In the genomic region with DNA sequence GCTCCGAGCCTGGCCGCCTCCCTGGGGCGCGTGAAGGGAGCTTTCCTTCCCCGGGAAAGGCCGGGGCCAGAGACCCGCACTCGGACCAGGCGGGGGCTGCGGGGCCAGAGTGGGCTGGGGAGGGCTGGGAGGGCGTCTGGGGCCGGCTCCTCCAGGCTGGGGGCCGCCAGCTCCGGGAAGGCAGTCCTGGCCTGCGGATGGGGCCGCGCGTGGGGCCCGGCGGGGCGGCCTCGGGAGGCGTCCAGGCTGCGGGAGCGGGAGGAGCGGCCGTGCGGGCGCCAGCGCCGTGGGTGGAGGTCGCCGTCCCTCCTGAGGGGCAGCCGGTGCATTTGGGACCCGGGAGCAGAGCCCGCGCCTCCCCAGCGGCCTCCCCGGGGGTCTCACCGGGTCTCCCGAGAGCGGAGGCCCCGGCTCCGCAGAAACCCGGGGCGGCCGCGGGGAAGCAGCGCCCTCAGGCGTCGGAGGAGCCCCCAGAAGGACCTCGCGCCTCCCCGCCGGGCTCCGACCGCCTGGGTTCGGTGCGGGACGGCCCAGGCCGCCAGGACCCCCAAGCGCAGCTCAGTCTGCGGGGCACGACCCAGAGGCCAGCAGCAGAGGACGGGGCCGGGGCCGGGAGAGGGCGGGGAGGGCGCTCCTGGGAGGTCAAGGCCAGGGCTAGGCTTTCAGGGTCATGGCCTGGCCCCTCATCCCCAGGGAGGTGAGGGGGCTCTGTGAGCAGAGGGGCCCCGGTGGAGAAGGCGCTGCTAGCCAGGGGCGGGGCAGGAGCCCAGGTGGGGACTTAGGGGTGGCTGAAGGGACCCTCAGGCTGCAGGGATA, we compare ENCODE assay signal across 8 cellular contexts. TPM values are rescaled to one million over a fixed set of nuclear protein-coding genes. Genes with fewer than 3 reads are reported as not detected.
DNase-seq lines count a peak whose midpoint lies in the region; ATAC-seq and TF ChIP-seq lines count a peak whose summit lies in the region.

No MANE protein-coding gene starts in this region.

- H3K4me1 Mint-ChIP-seq in activated CD4-positive, alpha-beta T cell treated with anti-CD3 and anti-CD28 coated beads, Interleukin-2, amount 10 ng/mL, durations not matched to agents 24 days and 14 days, result peaks cover 38% of the 10 kb centered on the region
- peaks cover 25 to 44% (median 40%) of the 10 kb centered on the region in 4 donors for H3K4me1 Mint-ChIP-seq in naive thymus-derived CD8-positive, alpha-beta T cell

- H3K4me3 Mint-ChIP-seq in activated CD4-positive, alpha-beta T cell treated with anti-CD3 and anti-CD28 coated beads, Interleukin-2, amount 10 ng/mL, durations not matched to agents 24 days and 14 days, result peak overlapping the region; percentile 85
- peak overlapping the region; percentile 61 to 94 (median 89) for H3K4me3 Mint-ChIP-seq in naive thymus-derived CD8-positive, alpha-beta T cell

- intact Hi-C loops in activated CD4-positive, alpha-beta T cell treated with anti-CD3 and anti-CD28 coated beads, Interleukin-2, amount 10 ng/mL, durations not matched to agents 24 days and 14 days (cut with micrococcal nuclease), result loop anchor here (1.0 kb wide), 1 partner anchor 40 kb away; no protein-coding TSS in a partner anchor

- TF ChIP-seq EP300 in upper lobe of left lung (IDR thresholded peaks at IDR 0.05), result no peak

- POLR2A ChIA-PET in naive thymus-derived CD8-positive, alpha-beta T cell (lab: Charles Lee), result interaction anchor here (0.6 to 13.7 kb wide), 11 partner anchors 8 to 422 kb away, joined by 3 to 703 read pairs (median 7); partner anchors contain the start of genes ITGB2, PTTG1IP, SLX9 and UBE2G2

- 4 to 20% methylated on average over 2 to 14 of the region's 72 CpGs for WGBS in upper lobe of left lung, 2 donors

- ATAC-seq in HG02885 (IDR thresholded peaks at IDR 0.05; ENCODE audit: poor library complexity, unreplicated experiment) (peak; percentile 37), upper lobe of left lung (ENCODE audit: low FRiP score in 2 of 2) (peak in 1 of 2 donors; percentile 64), GM18909 (IDR thresholded peaks at IDR 0.05; ENCODE audit: poor library complexity, unreplicated experiment) (no peak)
- peak; percentile 51 to 65 for ATAC-seq in naive thymus-derived CD8-positive, alpha-beta T cell

- peak overlapping the region; percentile 77 for H3K27ac Mint-ChIP-seq in activated CD4-positive, alpha-beta T cell treated with anti-CD3 and anti-CD28 coated beads, Interleukin-2, amount 10 ng/mL, durations not matched to agents 24 days and 14 days
- H3K27ac Mint-ChIP-seq in naive thymus-derived CD8-positive, alpha-beta T cell, result peak overlapping the region in 1 of 10 donors; percentile 78

- H3K4me1 ChIP-seq in effector memory CD4-positive, alpha-beta T cell (ENCODE audit: control insufficient read depth, insufficient read depth, low read length, poor library complexity, severe bottlenecking), result peaks cover 40% of the 10 kb centered on the region
- H3K4me1 ChIP-seq in upper lobe of left lung, result peaks cover 30 to 42% (median 37%) of the 10 kb centered on the region in 4 donors

- no peak for TF ChIP-seq POLR2A in upper lobe of left lung (IDR thresholded peaks at IDR 0.05)

- no peaks in the 10 kb centered on the region for H3K27me3 Mint-ChIP-seq in activated CD4-positive, alpha-beta T cell treated with anti-CD3 and anti-CD28 coated beads, Interleukin-2, amount 10 ng/mL, durations not matched to agents 24 days and 14 days
- no peaks in the 10 kb centered on the region for H3K27me3 Mint-ChIP-seq in naive thymus-derived CD8-positive, alpha-beta T cell

- H3K27me3 ChIP-seq in effector memory CD4-positive, alpha-beta T cell (replicated peaks; ENCODE audit: control insufficient read depth, insufficient read depth, low read length, poor library complexity, severe bottlenecking), result no peaks in the 10 kb centered on the region
- H3K27me3 ChIP-seq in upper lobe of left lung, result peaks cover 0 to 21% (median 12%) of the 10 kb centered on the region in 4 donors

- peaks cover 8% of the 10 kb centered on the region for H3K36me3 Mint-ChIP-seq in activated CD4-positive, alpha-beta T cell treated with anti-CD3 and anti-CD28 coated beads, Interleukin-2, amount 10 ng/mL, durations not matched to agents 24 days and 14 days (ENCODE audit: low read depth)
- H3K36me3 Mint-ChIP-seq in naive thymus-derived CD8-positive, alpha-beta T cell, result no peaks in the 10 kb centered on the region

- H3K27ac ChIP-seq in effector memory CD4-positive, alpha-beta T cell (ENCODE audit: insufficient read depth, low read length, poor library complexity, severe bottlenecking), result peak overlapping the region; percentile 28
- H3K27ac ChIP-seq in upper lobe of left lung, result peak overlapping the region; percentile 12 to 83 (median 73)

- H3K4me3 ChIP-seq in AG09309 (ENCODE audit: control insufficient read depth, low read depth, low read length) (peak overlapping the region; percentile 13), upper lobe of left lung (peak overlapping the region in 3 of 4 donors; percentile 41 to 55 (median 55))
- peak overlapping the region; percentile 66 for H3K4me3 ChIP-seq in effector memory CD4-positive, alpha-beta T cell (ENCODE audit: insufficient read depth, low read depth, low read length, poor library complexity, severe bottlenecking)

- TF ChIP-seq CTCF in AG09309 (IDR thresholded peaks at IDR 0.05; ENCODE audit: control insufficient read depth, insufficient read depth, low read depth, low read length, missing control alignments) (peak; percentile 55), upper lobe of left lung (IDR thresholded peaks at IDR 0.05) (peak; percentile 33 to 75 (median 50))

- no peaks in the 10 kb centered on the region for H3K9me3 Mint-ChIP-seq in activated CD4-positive, alpha-beta T cell treated with anti-CD3 and anti-CD28 coated beads, Interleukin-2, amount 10 ng/mL, durations not matched to agents 24 days and 14 days
- no peaks in the 10 kb centered on the region for H3K9me3 Mint-ChIP-seq in naive thymus-derived CD8-positive, alpha-beta T cell

- no peaks in the 10 kb centered on the region for H3K36me3 ChIP-seq in effector memory CD4-positive, alpha-beta T cell (ENCODE audit: control insufficient read depth, insufficient read depth, low read length)
- H3K36me3 ChIP-seq in upper lobe of left lung, result no peaks in the 10 kb centered on the region

- DNase-seq in AG09309 (ENCODE audit: low read depth) (no peak), upper lobe of left lung (peak; percentile 58 to 94), GOT3 (lab: John Stamatoyannopoulos, UW) (no peak)
- DNase-seq in activated CD4-positive, alpha-beta T cell treated with anti-CD3 and anti-CD28 coated beads, Interleukin-2, amount 10 ng/mL, durations not matched to agents 24 days and 14 days, result peak; percentile 92
- peak; percentile 36 to 45 (median 44) for DNase-seq in effector memory CD4-positive, alpha-beta T cell
- peak; percentile 54 to 81 (median 75) for DNase-seq in naive thymus-derived CD8-positive, alpha-beta T cell

- no peaks in the 10 kb centered on the region for H3K9me3 ChIP-seq in effector memory CD4-positive, alpha-beta T cell (ENCODE audit: control insufficient read depth, low read length)
- H3K9me3 ChIP-seq in upper lobe of left lung, result peaks cover 0 to 2% (median 0%) of the 10 kb centered on the region in 4 donors

RNA-seq across cellular contexts. Expression of gene SLX9, which starts 7.3 kb away (rescaled TPM):
- 74.6 and 80.8 TPM in 2 replicates for total RNA-seq in activated CD4-positive, alpha-beta T cell treated with anti-CD3 and anti-CD28 coated beads, Interleukin-2, amount 10 ng/mL, durations not matched to agents 24 days and 14 days
- 10 to 100 TPM; 23.5 to 27.9 TPM for total RNA-seq in naive thymus-derived CD8-positive, alpha-beta T cell
- 10 to 100 TPM; 11.7 to 13.5 (median 12.1) TPM for polyA plus RNA-seq in naive thymus-derived CD8-positive, alpha-beta T cell
- total RNA-seq in upper lobe of left lung, result 10 to 100 TPM in 5 of 6 donors, 1 to 10 TPM in 1; 5.5 to 34.6 (median 22.8) TPM

RNA-seq across cellular contexts. Expression of gene ITGB2, which starts 11.9 kb away (rescaled TPM):
- 265 and 266 TPM in 2 replicates for total RNA-seq in activated CD4-positive, alpha-beta T cell treated with anti-CD3 and anti-CD28 coated beads, Interleukin-2, amount 10 ng/mL, durations not matched to agents 24 days and 14 days
- 100 to 1,000 TPM; 177 to 180 TPM for total RNA-seq in naive thymus-derived CD8-positive, alpha-beta T cell
- polyA plus RNA-seq in naive thymus-derived CD8-positive, alpha-beta T cell, result 100 to 1,000 TPM; 423 to 549 (median 524) TPM
- 100 to 1,000 TPM in 5 of 6 donors, 10 to 100 TPM in 1; 73.1 to 435 (median 149) TPM for total RNA-seq in upper lobe of left lung

RNA-seq across cellular contexts. Expression of gene PTTG1IP, which starts 59.1 kb away (rescaled TPM):
- 44.2 and 46.5 TPM in 2 replicates for total RNA-seq in activated CD4-positive, alpha-beta T cell treated with anti-CD3 and anti-CD28 coated beads, Interleukin-2, amount 10 ng/mL, durations not matched to agents 24 days and 14 days
- 10 to 100 TPM; 62.0 to 68.7 TPM for total RNA-seq in naive thymus-derived CD8-positive, alpha-beta T cell
- polyA plus RNA-seq in naive thymus-derived CD8-positive, alpha-beta T cell, result 10 to 100 TPM; 42.4 to 54.1 (median 44.3) TPM
- 100 to 1,000 TPM; 150 to 316 (median 247) TPM for total RNA-seq in upper lobe of left lung

Comparison
In these comparisons a context has a peak if more than half of its experiments do, and no peak if none do; other contexts are left out.
1. DNase-seq: peak in activated CD4-positive, alpha-beta T cell treated with anti-CD3 and anti-CD28 coated beads, Interleukin-2, amount 10 ng/mL, durations not matched to agents 24 days and 14 days (single experiment), effector memory CD4-positive, alpha-beta T cell (3 of 3), naive thymus-derived CD8-positive, alpha-beta T cell (10 of 10) and upper lobe of left lung (2 of 2); none in AG09309 (single experiment) and GOT3 (single experiment).
2. H3K4me3 ChIP-seq: peak in every context shown above with its lines; median percentile 66 in effector memory CD4-positive, alpha-beta T cell; 55 in upper lobe of left lung; 13 in AG09309.